ENCODE assay signal across 9 cellular contexts in genomic region chr12:12872139-12872933, GRCh38. TPM values are rescaled to one million over a fixed set of nuclear protein-coding genes. Genes with fewer than 3 reads are reported as not detected.
A peak's percentile ranks its signal among the peaks of the same experiment; 100 is the strongest.
DNase-seq lines count a peak whose midpoint lies in the region; ATAC-seq, FAIRE-seq and TF ChIP-seq lines count a peak whose summit lies in the region.
"Had no signal": no experiment of that assay in that cellular context is flagged by ENCODE, and none has a peak within 500 bp of the region (broad histone marks: within the 10 kb centered on the region; RNA-seq: fewer than 3 reads in every experiment).

No MANE protein-coding gene starts in this region.

- H3K36me3 ChIP-seq in HUES64 (ENCODE audit: insufficient read depth, low read length) (no peaks in the 10 kb centered on the region), bronchial epithelial cell (ENCODE audit: control insufficient read depth, insufficient read depth, low read length) (no peaks in the 10 kb centered on the region), lung (ENCODE audit: control insufficient read depth in 2 of 2, insufficient read depth in 2 of 2, low read length in 2 of 2) (no peaks in the 10 kb centered on the region), HAP-1 (replicated peaks) (no peaks in the 10 kb centered on the region)

- H3K27ac ChIP-seq in HUES64 (ENCODE audit: low read depth, low read length), result 0 out of 2 replicates have a peak overlapping the region, but pooled peaks have one; percentile 32
- peak overlapping the region in 1 of 2 donors; percentile 71 for H3K27ac ChIP-seq in lung (ENCODE audit: low read depth in 1 of 2, low read length in 1 of 2)

- H3K4me1 ChIP-seq in HUES64 (ENCODE audit: insufficient read depth, low read length) (peaks cover 26% of the 10 kb centered on the region), lung (ENCODE audit: control insufficient read depth in 2 of 2, insufficient read depth in 2 of 2, low read length in 2 of 2) (peaks cover 0 to under 1% of the 10 kb centered on the region in 2 donors), HAP-1 (no peaks in the 10 kb centered on the region)

- H3K9me3 ChIP-seq in HUES64 (ENCODE audit: insufficient read depth, low read depth, low read length) (no peaks in the 10 kb centered on the region), lung (ENCODE audit: control insufficient read depth in 2 of 2, insufficient read depth in 1 of 2, low read length in 1 of 2) (no peaks in the 10 kb centered on the region), HAP-1 (no peaks in the 10 kb centered on the region)

- H3K9ac ChIP-seq in HUES64 (ENCODE audit: low read depth, low read length), result no peak overlapping the region

- no peaks in the 10 kb centered on the region for H3K27me3 ChIP-seq in HUES64 (ENCODE audit: insufficient read depth, low read length)
- no peaks in the 10 kb centered on the region for H3K27me3 ChIP-seq in bronchial epithelial cell (ENCODE audit: control insufficient read depth, insufficient read depth, low read length)
- H3K27me3 ChIP-seq in lung (ENCODE audit: control insufficient read depth, insufficient read depth), result no peaks in the 10 kb centered on the region
- no peaks in the 10 kb centered on the region for H3K27me3 ChIP-seq in HAP-1 (ENCODE audit: low read depth)

- TF ChIP-seq CTCF in bronchial epithelial cell (IDR thresholded peaks at IDR 0.05; ENCODE audit: insufficient read depth, low read length, severe bottlenecking) (no peak), lung (IDR thresholded peaks at IDR 0.05; ENCODE audit: control extremely low read depth, extremely low read depth) (no peak)

- peak; percentile 72 for ATAC-seq in lung (ENCODE audit: insufficient read depth, low FRiP score)

- 78% methylated on average over 9 of the region's 10 CpGs for WGBS in HUES64
- 51 to 67% methylated on average over 10 of the region's 10 CpGs for WGBS in lung, 2 donors

- DNase-seq in AG08395 (ENCODE audit: low spot score), result peak; percentile 24
- peak; percentile 99 for DNase-seq in bronchial epithelial cell (ENCODE audit: low read depth)
- DNase-seq in lung (ENCODE audit: low spot score), result peak; percentile 57
- no peak for DNase-seq in HAP-1 (ENCODE audit: low spot score in 2 of 2)
- no peak for DNase-seq in NCI-H1436 (lab: John Stamatoyannopoulos, UW)
- DNase-seq in amygdala (lab: John Stamatoyannopoulos, UW), result no peak
- no peak for DNase-seq in HUDEP-2 (lab: John Stamatoyannopoulos, UW; ENCODE audit: unreplicated experiment in 76 of 76)
- DNase-seq: cerebellar nuclear complex had no signal

- in situ Hi-C loops in HAP-1 (cut with MboI; ENCODE audit: low sequenced_read_pairs), result no loop called here

- peak; percentile 94 for FAIRE-seq in bronchial epithelial cell (lab: Jason Lieb, UNC)

- H3K4me3 ChIP-seq in HUES64 (ENCODE audit: low read length) (no peak overlapping the region), bronchial epithelial cell (ENCODE audit: low read depth, low read length) (no peak overlapping the region), lung (no peak overlapping the region), HAP-1 (no peak overlapping the region)

RNA-seq across cellular contexts. Expression of gene GPRC5A, which starts 19.0 kb away (rescaled TPM):
- polyA plus RNA-seq in HUES64 (2013, experiment 1 of 2), result 0.20 TPM
- polyA plus RNA-seq in HUES64 (2013, experiment 2 of 2), result 0.13 TPM
- total RNA-seq in bronchial epithelial cell (16.1 and 19.3 TPM in 2 replicates), lung (100 to 1,000 TPM; 212 to 418 TPM)
- 100 to 1,000 TPM; 117 to 131 TPM for polyA plus RNA-seq in lung

RNA-seq across cellular contexts. Expression of gene DDX47, which starts 59.2 kb away (rescaled TPM):
- polyA plus RNA-seq in HUES64 (2013, experiment 1 of 2), result 59.0 TPM
- 57.2 TPM for polyA plus RNA-seq in HUES64 (2013, experiment 2 of 2)
- total RNA-seq in bronchial epithelial cell, result 42.2 and 56.9 TPM in 2 replicates
- total RNA-seq in lung, result 10 to 100 TPM; 44.5 to 79.2 TPM
- 10 to 100 TPM; 28.2 to 36.3 TPM for polyA plus RNA-seq in lung

Comparison
In these comparisons a context has a peak if more than half of its experiments do, and no peak if none do; other contexts are left out.
1. DNase-seq: peak in AG08395 (single experiment), bronchial epithelial cell (single experiment) and lung (single experiment); none in HAP-1 (0 of 2), NCI-H1436 (single experiment), amygdala (0 of 56) and HUDEP-2 (0 of 76).
2. RNA of gene GPRC5A, which starts 19.0 kb away (total RNA-seq): 212 to 418 TPM in lung; 16.1 to 19.3 TPM in bronchial epithelial cell; every median in the first group is over 10 times any median in the second.